In the genomic region with DNA sequence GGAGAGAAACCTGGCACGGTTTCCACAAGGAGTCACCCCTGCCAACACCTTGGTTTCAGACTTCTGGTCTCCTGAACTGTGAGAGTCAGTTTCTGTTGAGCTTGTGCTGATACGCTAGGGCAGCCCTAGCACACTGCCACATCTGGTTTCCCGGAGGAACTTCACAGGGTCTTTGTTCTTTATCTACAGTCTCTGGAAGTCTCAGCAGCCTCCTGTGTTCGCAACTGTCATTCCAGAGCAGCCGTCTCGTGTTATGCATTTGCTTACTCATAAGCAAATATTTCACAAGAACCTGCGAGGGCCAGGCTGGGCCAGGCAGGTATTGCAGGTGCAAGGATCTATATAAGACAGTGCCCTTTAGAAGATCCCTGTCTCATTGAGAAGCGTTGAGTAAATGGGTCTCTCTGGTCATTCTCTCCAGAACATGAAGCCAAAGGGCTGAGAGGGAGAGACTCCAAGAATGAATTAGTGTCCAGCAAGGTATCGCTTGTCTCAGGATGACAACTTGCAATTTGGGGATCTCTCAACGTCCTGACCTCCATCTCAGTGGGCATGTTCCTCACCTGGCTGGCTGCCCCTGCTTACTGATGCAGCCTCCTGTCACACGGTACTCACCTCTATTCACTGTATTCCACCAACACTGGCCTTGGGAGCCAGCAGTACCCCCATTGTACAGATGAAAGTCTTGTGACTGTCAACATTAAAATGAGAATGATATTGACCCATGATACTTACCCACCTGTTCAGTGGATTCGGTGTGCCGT, we compare ENCODE assay signal across 17 cellular contexts.
DNase-seq lines count a peak whose midpoint lies in the region; ATAC-seq and TF ChIP-seq lines count a peak whose summit lies in the region.
"Had no signal": no experiment of that assay in that cellular context is flagged by ENCODE, and none has a peak within 500 bp of the region (broad histone marks: within the 10 kb centered on the region; RNA-seq: fewer than 3 reads in every experiment).

No MANE protein-coding gene starts in this region.

- H3K9me3 ChIP-seq in Caco-2 (no peaks in the 10 kb centered on the region), RWPE2 (ENCODE audit: severe bottlenecking) (no peaks in the 10 kb centered on the region)
- H3K9me3 ChIP-seq: neutrophil, thyroid gland had no signal

- POLR2A ChIA-PET in Caco-2 (lab: Charles Lee) = interaction anchor here (0.5 kb wide), 1 partner anchor 29 kb away, joined by 6 read pairs; no protein-coding TSS in a partner anchor

- H3K4me1 Mint-ChIP-seq in Caco-2 (ENCODE audit: low read depth, unreplicated experiment) (peaks cover 83% of the 10 kb centered on the region), CD14-positive monocyte (no peaks in the 10 kb centered on the region)
- H3K4me1 Mint-ChIP-seq: activated naive CD8-positive, alpha-beta T cell treated with anti-CD3 and anti-CD28 coated beads for 36 hours; CD8-positive, alpha-beta memory T cell; memory B cell had no signal

- H3K4me3 Mint-ChIP-seq in Caco-2 (ENCODE audit: unreplicated experiment) = peak overlapping the region; percentile 52
- no peak overlapping the region for H3K4me3 Mint-ChIP-seq in CD14-positive monocyte
- H3K4me3 Mint-ChIP-seq: activated naive CD8-positive, alpha-beta T cell treated with anti-CD3 and anti-CD28 coated beads for 36 hours; activated T-cell treated with anti-CD3 and anti-CD28 coated beads, Interleukin-2, amount 50 U/mL, for 4 hours; CD8-positive, alpha-beta memory T cell; memory B cell had no signal

- intact Hi-C loops in Caco-2 (cut with micrococcal nuclease; ENCODE audit: unreplicated experiment) (loop anchor here (1.0 to 5.0 kb wide), 6 partner anchors 16 to 1362 kb away; partner anchors contain the start of gene MAF), CD14-positive monocyte (cut with micrococcal nuclease) (no loop called here)

- TF ChIP-seq POLR2A in erythroblast (IDR thresholded peaks at IDR 0.05; ENCODE audit: low read length) = no peak

- CTCF ChIA-PET in Caco-2 (lab: Charles Lee) = interaction anchor here (0.6 to 1.0 kb wide), 9 partner anchors 13 to 1529 kb away, joined by 3 to 7 read pairs (median 4); no protein-coding TSS in a partner anchor

- H3K4me3 ChIP-seq in Caco-2 (ENCODE audit: low read depth, low read length) (no peak overlapping the region), RWPE2 (ENCODE audit: severe bottlenecking) (no peak overlapping the region), foreskin fibroblast (ENCODE audit: low read depth in 1 of 2, low read length in 2 of 2) (no peak overlapping the region)
- H3K4me3 ChIP-seq: thyroid gland had no signal

- TF ChIP-seq CTCF in Caco-2 (IDR thresholded peaks at IDR 0.05; ENCODE audit: insufficient read depth in 1 of 2, low read depth in 1 of 2, low read length in 1 of 2, severe bottlenecking in 1 of 2, unreplicated experiment in 1 of 2) (peak; percentile 60 to 73), RWPE2 (IDR thresholded peaks at IDR 0.05; ENCODE audit: poor library complexity, severe bottlenecking) (no peak), foreskin keratinocyte (conservative IDR thresholded peaks at IDR 0.05) (peak; percentile 16), CD14-positive monocyte (IDR thresholded peaks at IDR 0.05) (no peak), foreskin fibroblast (IDR thresholded peaks at IDR 0.05; ENCODE audit: low read depth, low read length) (no peak)

- peaks cover 17% of the 10 kb centered on the region for H3K9me3 Mint-ChIP-seq in Caco-2 (ENCODE audit: unreplicated experiment)
- peaks cover 0 to 1% (median 0%) of the 10 kb centered on the region in 7 donors for H3K9me3 Mint-ChIP-seq in CD14-positive monocyte
- H3K9me3 Mint-ChIP-seq: activated naive CD8-positive, alpha-beta T cell treated with anti-CD3 and anti-CD28 coated beads for 36 hours; activated T-cell treated with anti-CD3 and anti-CD28 coated beads, Interleukin-2, amount 50 U/mL, for 4 hours; memory B cell had no signal

- H3K4me1 ChIP-seq in Caco-2 = peaks cover 65% of the 10 kb centered on the region
- H3K4me1 ChIP-seq in RWPE2 (ENCODE audit: insufficient read depth, poor library complexity, severe bottlenecking) = no peaks in the 10 kb centered on the region
- H3K4me1 ChIP-seq in foreskin keratinocyte = peaks cover 6% of the 10 kb centered on the region

- H3K36me3 Mint-ChIP-seq in Caco-2 (ENCODE audit: insufficient read depth, unreplicated experiment) (peaks cover 43% of the 10 kb centered on the region), CD14-positive monocyte (no peaks in the 10 kb centered on the region)

- H3K27ac Mint-ChIP-seq in Caco-2 (ENCODE audit: unreplicated experiment) (peak overlapping the region; percentile 97), CD14-positive monocyte (peak overlapping the region in 1 of 7 donors; percentile 33)
- H3K27ac Mint-ChIP-seq: activated naive CD8-positive, alpha-beta T cell treated with anti-CD3 and anti-CD28 coated beads for 36 hours; CD8-positive, alpha-beta memory T cell; memory B cell had no signal

- H3K27me3 Mint-ChIP-seq in Caco-2 (ENCODE audit: insufficient read depth, unreplicated experiment) (no peaks in the 10 kb centered on the region), CD14-positive monocyte (ENCODE audit: low read depth in 3 of 3) (peaks cover 0 to 2% (median 1%) of the 10 kb centered on the region in 3 donors)
- H3K27me3 Mint-ChIP-seq: activated naive CD8-positive, alpha-beta T cell treated with anti-CD3 and anti-CD28 coated beads for 36 hours; CD8-positive, alpha-beta memory T cell; memory B cell had no signal

- TSS peak; percentile 79 for BruUV-seq in Caco-2 (replicated peaks; lab: Mats Ljungman, UMichigan)

- ATAC-seq in RWPE2 (ENCODE audit: low read depth) = peak; percentile 88
- ATAC-seq in foreskin keratinocyte = peak; percentile 41
- ATAC-seq: activated T-cell treated with anti-CD3 and anti-CD28 coated beads, Interleukin-2, amount 50 U/mL, for 4 hours had no signal

- DNase-seq in Caco-2 (peak; percentile 93 to 96), RWPE2 (ENCODE audit: low spot score) (no peak), foreskin keratinocyte (peak; percentile 44 to 56), mucosa of gallbladder (ENCODE audit: low spot score) (peak; percentile 71), CD14-positive monocyte (ENCODE audit: low spot score) (no peak), erythroblast (lab: John Stamatoyannopoulos, UW) (no peak), foreskin fibroblast (no peak), activated gamma-delta T cell (lab: John Stamatoyannopoulos, UW) (no peak)
- DNase-seq: activated naive CD8-positive, alpha-beta T cell treated with anti-CD3 and anti-CD28 coated beads for 36 hours; activated T-cell treated with anti-CD3 and anti-CD28 coated beads, Interleukin-2, amount 50 U/mL, for 4 hours; CD8-positive, alpha-beta memory T cell; KBM-7; NCI-H1105; stimulated activated CD4-positive, alpha-beta T cell treated with anti-CD3 and anti-CD28 coated beads, Interleukin-4, amount 100 ng/mL, for 24 hours; thyroid gland had no signal

- no peaks in the 10 kb centered on the region for H3K36me3 ChIP-seq in Caco-2 (ENCODE audit: control insufficient read depth, insufficient read depth, low read length)
- no peaks in the 10 kb centered on the region for H3K36me3 ChIP-seq in RWPE2 (ENCODE audit: low read depth)
- H3K36me3 ChIP-seq: neutrophil, thyroid gland had no signal

- no peak overlapping the region for H3K27ac ChIP-seq in RWPE2 (ENCODE audit: poor library complexity, severe bottlenecking)
- no peak overlapping the region for H3K27ac ChIP-seq in foreskin keratinocyte
- H3K27ac ChIP-seq: neutrophil, thyroid gland had no signal

- H3K27me3 ChIP-seq in Caco-2 (replicated peaks; ENCODE audit: control insufficient read depth, insufficient read depth, low read length) = no peaks in the 10 kb centered on the region
- H3K27me3 ChIP-seq in RWPE2 (ENCODE audit: insufficient read depth, poor library complexity, severe bottlenecking) = no peaks in the 10 kb centered on the region
- no peaks in the 10 kb centered on the region for H3K27me3 ChIP-seq in foreskin keratinocyte
- H3K27me3 ChIP-seq: neutrophil, thyroid gland had no signal

Comparison
In these comparisons a context has a peak if more than half of its experiments do, and no peak if none do; other contexts are left out.
1. DNase-seq: peak in Caco-2 (2 of 2), foreskin keratinocyte (2 of 2) and mucosa of gallbladder (single experiment); none in RWPE2 (single experiment), CD14-positive monocyte (single experiment), erythroblast (0 of 2), foreskin fibroblast (0 of 2) and activated gamma-delta T cell (single experiment).
2. CTCF ChIP-seq: peak in Caco-2 (2 of 2) and foreskin keratinocyte (single experiment); none in RWPE2 (single experiment), CD14-positive monocyte (single experiment) and foreskin fibroblast (single experiment).